14 cellular contexts compared by ENCODE assay signal in genomic region chr1:9912264-9912936, GRCh38. TPM values are rescaled to one million over a fixed set of nuclear protein-coding genes. Genes with fewer than 3 reads are reported as not detected.
DNase-seq lines count a peak whose midpoint lies in the region; ATAC-seq, FAIRE-seq and TF ChIP-seq lines count a peak whose summit lies in the region.
"Had no signal": no experiment of that assay in that cellular context is flagged by ENCODE, and none has a peak within 500 bp of the region (broad histone marks: within the 10 kb centered on the region; RNA-seq: fewer than 3 reads in every experiment).

No MANE protein-coding gene starts in this region.

- H3K9me3 ChIP-seq in Caco-2 = no peaks in the 10 kb centered on the region
- H3K9me3 ChIP-seq: BLaER1 treated with 17β-estradiol and CSF1 and Interleukin-3, amounts not matched to agents 10 nM and 100 nM; Peyer's patch had no signal

- no peak for ATAC-seq in activated T-helper 17 cell treated with anti-CD3 and anti-CD28 coated beads, Interleukin-2, amount 50 U/mL, for 72 hours (replicated peaks)
- ATAC-seq in HG02642 (IDR thresholded peaks at IDR 0.05; ENCODE audit: poor library complexity, unreplicated experiment) = no peak
- ATAC-seq: right cardiac atrium had no signal

- H3K4me1 Mint-ChIP-seq in Caco-2 (ENCODE audit: low read depth, unreplicated experiment) = peaks cover 23% of the 10 kb centered on the region
- H3K4me1 Mint-ChIP-seq in activated T-helper 17 cell treated with anti-CD3 and anti-CD28 coated beads, Interleukin-2, amount 50 U/mL, for 72 hours = peaks cover 25% of the 10 kb centered on the region

- H3K9me3 Mint-ChIP-seq in Caco-2 (ENCODE audit: unreplicated experiment) = no peaks in the 10 kb centered on the region
- H3K9me3 Mint-ChIP-seq in activated T-helper 17 cell treated with anti-CD3 and anti-CD28 coated beads, Interleukin-2, amount 50 U/mL, for 72 hours = no peaks in the 10 kb centered on the region

- DNase-seq in Caco-2 (no peak), mesenteric fat pad (ENCODE audit: low spot score) (peak; percentile 33), inferior parietal cortex (ENCODE audit: extremely low spot score) (no peak), DMS 273 (lab: John Stamatoyannopoulos, UW; ENCODE audit: unreplicated experiment) (no peak), GM12891 (ENCODE audit: insufficient read length, low spot score) (no peak)
- DNase-seq: Peyer's patch, substantia nigra, T1000 had no signal

- no peaks in the 10 kb centered on the region for H3K36me3 ChIP-seq in Caco-2 (ENCODE audit: control insufficient read depth, insufficient read depth, low read length)
- H3K36me3 ChIP-seq: BLaER1 treated with 17β-estradiol and CSF1 and Interleukin-3, amounts not matched to agents 10 nM and 100 nM; Peyer's patch had no signal

- H3K27ac ChIP-seq in 22Rv1 = peak overlapping the region; percentile 88
- H3K27ac ChIP-seq: epithelial cell of prostate had no signal

- FAIRE-seq in GM12891 (lab: Jason Lieb, UNC) = no peak

- peak overlapping the region; percentile 56 for H3K4me3 Mint-ChIP-seq in Caco-2 (ENCODE audit: unreplicated experiment)
- H3K4me3 Mint-ChIP-seq in activated T-helper 17 cell treated with anti-CD3 and anti-CD28 coated beads, Interleukin-2, amount 50 U/mL, for 72 hours = peak overlapping the region; percentile 35

- peaks cover 15% of the 10 kb centered on the region for H3K4me1 ChIP-seq in Caco-2

- peaks cover 6% of the 10 kb centered on the region for H3K36me3 Mint-ChIP-seq in Caco-2 (ENCODE audit: insufficient read depth, unreplicated experiment)
- no peaks in the 10 kb centered on the region for H3K36me3 Mint-ChIP-seq in activated T-helper 17 cell treated with anti-CD3 and anti-CD28 coated beads, Interleukin-2, amount 50 U/mL, for 72 hours (ENCODE audit: low read depth)

- TF ChIP-seq CTCF in 22Rv1 (IDR thresholded peaks at IDR 0.05) = no peak
- no peak for TF ChIP-seq CTCF in Caco-2 (IDR thresholded peaks at IDR 0.05; ENCODE audit: insufficient read depth in 1 of 2, low read depth in 1 of 2, low read length in 1 of 2, severe bottlenecking in 1 of 2, unreplicated experiment in 1 of 2)

- H3K27me3 Mint-ChIP-seq in Caco-2 (ENCODE audit: insufficient read depth, unreplicated experiment) = no peaks in the 10 kb centered on the region
- H3K27me3 Mint-ChIP-seq in activated T-helper 17 cell treated with anti-CD3 and anti-CD28 coated beads, Interleukin-2, amount 50 U/mL, for 72 hours = no peaks in the 10 kb centered on the region

- H3K27ac Mint-ChIP-seq in Caco-2 (ENCODE audit: unreplicated experiment) = peak overlapping the region; percentile 14
- H3K27ac Mint-ChIP-seq in activated T-helper 17 cell treated with anti-CD3 and anti-CD28 coated beads, Interleukin-2, amount 50 U/mL, for 72 hours = peak overlapping the region; percentile 14

- H3K4me3 ChIP-seq in Caco-2 (ENCODE audit: low read depth, low read length) = no peak overlapping the region
- H3K4me3 ChIP-seq: BLaER1 treated with 17β-estradiol and CSF1 and Interleukin-3, amounts not matched to agents 10 nM and 100 nM; Peyer's patch had no signal

- TF ChIP-seq POLR2A in GM12891 (IDR thresholded peaks at IDR 0.05; ENCODE audit: low read depth, low read length) = no peak

- no TSS peak for BruUV-seq in Caco-2 (replicated peaks; lab: Mats Ljungman, UMichigan)

- POLR2A ChIA-PET in Caco-2 (lab: Charles Lee) = no interaction called here

- H3K27me3 ChIP-seq in Caco-2 (replicated peaks; ENCODE audit: control insufficient read depth, insufficient read depth, low read length) = no peaks in the 10 kb centered on the region
- H3K27me3 ChIP-seq: BLaER1 treated with 17β-estradiol and CSF1 and Interleukin-3, amounts not matched to agents 10 nM and 100 nM; Peyer's patch had no signal

- intact Hi-C loops in Caco-2 (cut with micrococcal nuclease; ENCODE audit: unreplicated experiment) = no loop called here

- CTCF ChIA-PET in Caco-2 (lab: Charles Lee) = no interaction called here

TF ChIP-seq in GM12891, 5 proteins besides CTCF, POLR2A, EP300 and RAD21:
- TF ChIP-seq PAX5 (IDR thresholded peaks at IDR 0.05; ENCODE audit: insufficient read depth, low read length, severe bottlenecking) = no peak
- TF ChIP-seq POLR2AphosphoS5 (IDR thresholded peaks at IDR 0.05; ENCODE audit: low read depth, low read length) = no peak
- no peak for TF ChIP-seq TAF1 (IDR thresholded peaks at IDR 0.05; ENCODE audit: low read depth, low read length)
- TF ChIP-seq SPI1 (IDR thresholded peaks at IDR 0.05; ENCODE audit: low read depth, low read length) = no peak
- no peak for TF ChIP-seq POU2F2 (IDR thresholded peaks at IDR 0.05; ENCODE audit: low read depth, low read length)

RNA-seq across cellular contexts. Expression of gene CTNNBIP1, which starts 2.3 kb away (rescaled TPM):
- total RNA-seq in Caco-2 (2022) = 17.1 and 17.5 TPM in 2 replicates
- 1 to 10 TPM; 5.6 to 9.7 TPM for total RNA-seq in activated T-helper 17 cell treated with anti-CD3 and anti-CD28 coated beads, Interleukin-2, amount 50 U/mL, for 72 hours
- 29.8 TPM for total RNA-seq in mesenteric fat pad
- 15.6 TPM for polyA plus RNA-seq in GM12891 (2012; ENCODE audit: low read depth, missing spikeins)

RNA-seq across cellular contexts. Expression of gene LZIC, which starts 30.8 kb away (rescaled TPM):
- total RNA-seq in Caco-2 (2022) = 27.0 and 33.2 TPM in 2 replicates
- total RNA-seq in activated T-helper 17 cell treated with anti-CD3 and anti-CD28 coated beads, Interleukin-2, amount 50 U/mL, for 72 hours = 10 to 100 TPM; 17.4 to 28.4 TPM
- total RNA-seq in mesenteric fat pad = 23.4 TPM
- polyA plus RNA-seq in GM12891 (2012; ENCODE audit: low read depth, missing spikeins) = 9.9 TPM

RNA-seq across cellular contexts. Expression of gene NMNAT1, which starts 30.9 kb away (rescaled TPM):
- 3.1 and 3.8 TPM in 2 replicates for total RNA-seq in Caco-2 (2022)
- total RNA-seq in activated T-helper 17 cell treated with anti-CD3 and anti-CD28 coated beads, Interleukin-2, amount 50 U/mL, for 72 hours = 1 to 10 TPM; 5.5 to 8.4 TPM
- 11.9 TPM for total RNA-seq in mesenteric fat pad
- 6.9 TPM for polyA plus RNA-seq in GM12891 (2012; ENCODE audit: low read depth, missing spikeins)
